Comparison of ENCODE assay signal across 7 cellular contexts in the genomic region with DNA sequence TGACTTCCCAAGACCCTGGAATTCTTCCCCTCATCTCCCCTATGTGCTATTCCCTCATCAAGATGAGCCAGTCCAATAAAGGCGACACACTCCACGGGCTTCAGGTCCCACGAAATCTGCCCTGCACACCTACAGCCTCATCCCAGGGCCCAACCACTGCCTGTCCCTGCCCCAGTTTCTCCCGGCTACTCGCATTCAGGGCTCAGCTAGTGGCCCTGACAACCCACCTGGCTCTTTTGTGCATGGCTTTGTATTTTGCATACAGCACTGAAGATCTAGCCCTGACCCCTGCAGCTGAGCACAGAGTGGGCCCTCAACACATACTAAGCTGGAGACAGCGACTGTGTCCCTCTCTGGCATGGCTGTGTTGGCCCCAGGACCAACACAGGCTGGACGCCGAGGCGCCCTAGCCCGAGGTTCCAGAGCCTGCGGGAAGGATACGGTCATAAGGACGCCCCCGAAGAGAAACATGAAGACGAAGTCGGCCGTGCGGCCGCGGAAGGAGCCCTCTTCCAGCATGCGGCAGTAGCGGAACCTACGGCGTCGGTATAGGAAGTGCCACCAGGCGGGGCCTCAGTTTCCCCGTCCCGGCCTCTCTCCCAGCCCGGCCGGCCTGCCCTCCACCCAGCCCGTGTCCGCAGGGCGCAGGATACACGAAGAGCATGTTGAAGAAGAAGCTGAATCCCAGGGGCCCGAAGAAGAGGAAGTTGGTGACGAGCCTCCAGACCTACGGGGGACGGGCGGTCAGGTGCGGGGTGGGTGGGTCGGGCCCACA. TPM values are rescaled to one million over a fixed set of nuclear protein-coding genes. Genes with fewer than 3 reads are reported as not detected.
DNase-seq lines count a peak whose midpoint lies in the region; ATAC-seq lines count a peak whose summit lies in the region.

No MANE protein-coding gene starts in this region.

- peaks cover 20% of the 10 kb centered on the region for H3K4me1 Mint-ChIP-seq in activated naive CD8-positive, alpha-beta T cell (ENCODE audit: low read depth)

- in situ Hi-C loops in ACHN (cut with HindIII; ENCODE audit: low pct_ligation_motif_present, low pct_unique_long_range_greater_than_20kb, low sequenced_read_pairs) = no loop called here
- in situ Hi-C loops in G401 (cut with HindIII; ENCODE audit: low sequenced_read_pairs) = no loop called here

- no peak overlapping the region for H3K9ac ChIP-seq in muscle layer of colon (ENCODE audit: low read length)

- peak overlapping the region; percentile 95 for H3K27ac Mint-ChIP-seq in activated naive CD8-positive, alpha-beta T cell

- no peaks in the 10 kb centered on the region for H3K9me3 ChIP-seq in muscle layer of colon (ENCODE audit: low read length)

- peak overlapping the region; percentile 94 for H3K4me3 Mint-ChIP-seq in activated naive CD8-positive, alpha-beta T cell

- no peaks in the 10 kb centered on the region for H3K27me3 Mint-ChIP-seq in activated naive CD8-positive, alpha-beta T cell

- peaks cover 0 to 4% of the 10 kb centered on the region in 2 donors for H3K27me3 ChIP-seq in muscle layer of colon (ENCODE audit: control insufficient read depth in 1 of 2, insufficient read depth in 2 of 2, low read length in 2 of 2)

- DNase-seq in ACHN (no peak), G401 (ENCODE audit: low spot score) (no peak)
- DNase-seq in stimulated activated CD4-positive, alpha-beta T cell treated with anti-CD3 and anti-CD28 coated beads, Interleukin-2, amount 100 ng/mL, for 48 hours = no peak

- peaks cover 11% of the 10 kb centered on the region for H3K4me1 ChIP-seq in muscle layer of colon (ENCODE audit: insufficient read depth, low read length)

- peak; percentile 4 for ATAC-seq in GM18909 (IDR thresholded peaks at IDR 0.05; ENCODE audit: poor library complexity, unreplicated experiment)
- peak; percentile 7 for ATAC-seq in HG03135 (IDR thresholded peaks at IDR 0.05; ENCODE audit: unreplicated experiment)

- H3K9me3 Mint-ChIP-seq in activated naive CD8-positive, alpha-beta T cell (ENCODE audit: low read depth) = no peaks in the 10 kb centered on the region

- H3K36me3 ChIP-seq in muscle layer of colon (ENCODE audit: insufficient read depth, low read length) = peaks cover 20% of the 10 kb centered on the region

- H3K4me3 ChIP-seq in muscle layer of colon (ENCODE audit: low read depth in 1 of 2, low read length in 2 of 2) = peak overlapping the region; percentile 27 to 50

- H3K36me3 Mint-ChIP-seq in activated naive CD8-positive, alpha-beta T cell = no peaks in the 10 kb centered on the region

- no peak overlapping the region for H3K27ac ChIP-seq in muscle layer of colon (ENCODE audit: low read depth, low read length)

RNA-seq across cellular contexts. Expression of a gene that starts 0.7 kb away (rescaled TPM):
- not detected in 2 replicates for total RNA-seq in G401 (2014; rRNA removed; shearing (Covaris generic))

RNA-seq across cellular contexts. Expression of a gene that starts 19.6 kb away (rescaled TPM):
- total RNA-seq in G401 (2014; rRNA removed; shearing (Covaris generic)) = not detected in 2 replicates

RNA-seq across cellular contexts. Expression of a gene that starts 51.3 kb away (rescaled TPM):
- not detected in 2 replicates for total RNA-seq in G401 (2014; rRNA removed; shearing (Covaris generic))

RNA-seq across cellular contexts. Expression of a gene that starts 56.1 kb away (rescaled TPM):
- total RNA-seq in G401 (2014; rRNA removed; shearing (Covaris generic)) = not detected in 2 replicates
